ENCODE assay signal across 1 cellular context in genomic region chr5:59583151-59583809, GRCh38.
TF ChIP-seq lines count a peak whose summit lies in the region.

No MANE protein-coding gene starts in this region.

TF ChIP-seq in GM23338, 12 proteins besides CTCF, POLR2A, EP300 and RAD21 (continued from another document):
- TF ChIP-seq, protein P1, sequence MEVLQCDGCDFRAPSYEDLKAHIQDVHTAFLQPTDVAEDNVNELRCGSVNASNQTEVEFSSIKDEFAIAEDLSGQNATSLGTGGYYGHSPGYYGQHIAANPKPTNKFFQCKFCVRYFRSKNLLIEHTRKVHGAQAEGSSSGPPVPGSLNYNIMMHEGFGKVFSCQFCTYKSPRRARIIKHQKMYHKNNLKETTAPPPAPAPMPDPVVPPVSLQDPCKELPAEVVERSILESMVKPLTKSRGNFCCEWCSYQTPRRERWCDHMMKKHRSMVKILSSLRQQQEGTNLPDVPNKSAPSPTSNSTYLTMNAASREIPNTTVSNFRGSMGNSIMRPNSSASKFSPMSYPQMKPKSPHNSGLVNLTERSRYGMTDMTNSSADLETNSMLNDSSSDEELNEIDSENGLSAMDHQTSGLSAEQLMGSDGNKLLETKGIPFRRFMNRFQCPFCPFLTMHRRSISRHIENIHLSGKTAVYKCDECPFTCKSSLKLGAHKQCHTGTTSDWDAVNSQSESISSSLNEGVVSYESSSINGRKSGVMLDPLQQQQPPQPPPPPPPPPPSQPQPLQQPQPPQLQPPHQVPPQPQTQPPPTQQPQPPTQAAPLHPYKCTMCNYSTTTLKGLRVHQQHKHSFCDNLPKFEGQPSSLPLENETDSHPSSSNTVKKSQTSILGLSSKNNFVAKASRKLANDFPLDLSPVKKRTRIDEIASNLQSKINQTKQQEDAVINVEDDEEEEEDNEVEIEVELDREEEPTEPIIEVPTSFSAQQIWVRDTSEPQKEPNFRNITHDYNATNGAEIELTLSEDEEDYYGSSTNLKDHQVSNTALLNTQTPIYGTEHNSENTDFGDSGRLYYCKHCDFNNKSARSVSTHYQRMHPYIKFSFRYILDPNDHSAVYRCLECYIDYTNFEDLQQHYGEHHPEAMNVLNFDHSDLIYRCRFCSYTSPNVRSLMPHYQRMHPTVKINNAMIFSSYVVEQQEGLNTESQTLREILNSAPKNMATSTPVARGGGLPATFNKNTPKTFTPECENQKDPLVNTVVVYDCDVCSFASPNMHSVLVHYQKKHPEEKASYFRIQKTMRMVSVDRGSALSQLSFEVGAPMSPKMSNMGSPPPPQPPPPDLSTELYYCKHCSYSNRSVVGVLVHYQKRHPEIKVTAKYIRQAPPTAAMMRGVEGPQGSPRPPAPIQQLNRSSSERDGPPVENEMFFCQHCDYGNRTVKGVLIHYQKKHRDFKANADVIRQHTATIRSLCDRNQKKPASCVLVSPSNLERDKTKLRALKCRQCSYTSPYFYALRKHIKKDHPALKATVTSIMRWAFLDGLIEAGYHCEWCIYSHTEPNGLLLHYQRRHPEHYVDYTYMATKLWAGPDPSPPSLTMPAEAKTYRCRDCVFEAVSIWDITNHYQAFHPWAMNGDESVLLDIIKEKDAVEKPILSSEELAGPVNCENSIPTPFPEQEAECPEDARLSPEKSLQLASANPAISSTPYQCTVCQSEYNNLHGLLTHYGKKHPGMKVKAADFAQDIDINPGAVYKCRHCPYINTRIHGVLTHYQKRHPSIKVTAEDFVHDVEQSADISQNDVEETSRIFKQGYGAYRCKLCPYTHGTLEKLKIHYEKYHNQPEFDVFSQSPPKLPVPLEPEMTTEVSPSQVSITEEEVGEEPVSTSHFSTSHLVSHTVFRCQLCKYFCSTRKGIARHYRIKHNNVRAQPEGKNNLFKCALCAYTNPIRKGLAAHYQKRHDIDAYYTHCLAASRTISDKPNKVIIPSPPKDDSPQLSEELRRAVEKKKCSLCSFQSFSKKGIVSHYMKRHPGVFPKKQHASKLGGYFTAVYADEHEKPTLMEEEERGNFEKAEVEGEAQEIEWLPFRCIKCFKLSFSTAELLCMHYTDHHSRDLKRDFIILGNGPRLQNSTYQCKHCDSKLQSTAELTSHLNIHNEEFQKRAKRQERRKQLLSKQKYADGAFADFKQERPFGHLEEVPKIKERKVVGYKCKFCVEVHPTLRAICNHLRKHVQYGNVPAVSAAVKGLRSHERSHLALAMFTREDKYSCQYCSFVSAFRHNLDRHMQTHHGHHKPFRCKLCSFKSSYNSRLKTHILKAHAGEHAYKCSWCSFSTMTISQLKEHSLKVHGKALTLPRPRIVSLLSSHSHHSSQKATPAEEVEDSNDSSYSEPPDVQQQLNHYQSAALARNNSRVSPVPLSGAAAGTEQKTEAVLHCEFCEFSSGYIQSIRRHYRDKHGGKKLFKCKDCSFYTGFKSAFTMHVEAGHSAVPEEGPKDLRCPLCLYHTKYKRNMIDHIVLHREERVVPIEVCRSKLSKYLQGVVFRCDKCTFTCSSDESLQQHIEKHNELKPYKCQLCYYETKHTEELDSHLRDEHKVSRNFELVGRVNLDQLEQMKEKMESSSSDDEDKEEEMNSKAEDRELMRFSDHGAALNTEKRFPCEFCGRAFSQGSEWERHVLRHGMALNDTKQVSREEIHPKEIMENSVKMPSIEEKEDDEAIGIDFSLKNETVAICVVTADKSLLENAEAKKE (CRISPR knock-in tag; IDR thresholded peaks at IDR 0.05), result no peak
- TF ChIP-seq NANOG (IDR thresholded peaks at IDR 0.05; ENCODE audit: borderline replicate concordance), result no peak
- no peak for TF ChIP-seq CREB1 (CRISPR knock-in tag; IDR thresholded peaks at IDR 0.05; ENCODE audit: low read depth)
TF ChIP-seq in GM23338: peak in this region for 0.
